ENCODE assay signal across 9 cellular contexts in the genomic region with DNA sequence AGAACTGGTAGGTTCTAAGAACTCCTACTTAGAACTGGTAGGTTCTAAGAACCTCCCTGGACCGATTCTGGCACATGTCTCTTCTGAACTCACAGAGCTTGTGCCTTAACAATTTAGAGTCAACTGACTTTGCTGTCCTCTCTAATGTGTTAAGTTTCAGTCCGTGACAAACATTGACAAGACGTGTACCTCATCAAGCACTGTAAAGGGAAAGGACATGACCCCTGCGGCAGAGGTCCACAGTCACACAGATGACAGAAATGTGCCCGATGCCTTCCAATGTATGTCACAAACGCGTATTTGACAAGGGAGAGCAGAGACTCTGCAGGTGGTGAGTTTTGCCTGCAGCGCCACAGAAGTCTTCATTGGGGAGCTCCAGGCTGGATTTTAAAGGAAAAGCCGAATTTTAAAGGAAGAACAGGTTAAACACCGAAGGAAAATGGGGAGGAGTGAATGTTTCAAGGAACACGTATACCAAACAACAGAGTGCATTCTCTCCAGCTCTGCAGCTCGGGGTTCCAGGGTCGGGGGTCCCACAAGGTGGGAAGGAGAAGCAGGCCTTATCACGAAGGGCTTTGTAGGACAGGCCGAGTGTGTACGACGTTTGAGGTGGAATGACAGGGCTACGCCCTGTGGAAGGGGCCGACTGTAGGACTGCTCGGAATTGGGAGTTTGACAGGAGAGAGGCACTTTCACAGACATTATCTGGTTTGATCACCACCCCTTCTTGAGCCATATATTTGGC.
DNase-seq lines count a peak whose midpoint lies in the region; ATAC-seq and TF ChIP-seq lines count a peak whose summit lies in the region.
"Had no signal": no experiment of that assay in that cellular context is flagged by ENCODE, and none has a peak within 500 bp of the region (broad histone marks: within the 10 kb centered on the region; RNA-seq: fewer than 3 reads in every experiment).

No MANE protein-coding gene starts in this region.

- no peaks in the 10 kb centered on the region for H3K27me3 ChIP-seq in CD4-positive, CD25-positive, alpha-beta regulatory T cell (ENCODE audit: control insufficient read depth, insufficient read depth, low read length)
- no peaks in the 10 kb centered on the region for H3K27me3 ChIP-seq in Peyer's patch

- peaks cover 61% of the 10 kb centered on the region for H3K4me1 ChIP-seq in CD4-positive, CD25-positive, alpha-beta regulatory T cell (ENCODE audit: control insufficient read depth, insufficient read depth, low read length, poor library complexity, severe bottlenecking)
- H3K4me1 ChIP-seq in Peyer's patch, result peaks cover 8 to 65% (median 13%) of the 10 kb centered on the region in 4 donors

- peaks cover 0 to 4% (median 0%) of the 10 kb centered on the region in 7 donors for H3K9me3 Mint-ChIP-seq in CD4-positive, CD25-positive, alpha-beta regulatory T cell
- no peaks in the 10 kb centered on the region for H3K9me3 Mint-ChIP-seq in natural killer cell treated with Interleukin-12 subunit alpha and Interleukin-12 subunit beta and Interleukin-15 and Interleukin-18, amount 100 ng/mL, for 72 hours

- H3K27me3 Mint-ChIP-seq in CD4-positive, CD25-positive, alpha-beta regulatory T cell, result peaks cover 5% of the 10 kb centered on the region
- H3K27me3 Mint-ChIP-seq in natural killer cell treated with Interleukin-12 subunit alpha and Interleukin-12 subunit beta and Interleukin-15 and Interleukin-18, amount 100 ng/mL, for 72 hours, result no peaks in the 10 kb centered on the region

- no peak for TF ChIP-seq POLR2A in Peyer's patch (IDR thresholded peaks at IDR 0.05)

- H3K9me3 ChIP-seq in CD4-positive, CD25-positive, alpha-beta regulatory T cell (ENCODE audit: control insufficient read depth in 2 of 2, low read length in 2 of 2), result no peaks in the 10 kb centered on the region
- no peaks in the 10 kb centered on the region for H3K9me3 ChIP-seq in Peyer's patch

- H3K4me3 Mint-ChIP-seq in CD4-positive, CD25-positive, alpha-beta regulatory T cell, result peak overlapping the region; percentile 51 to 84 (median 64)
- peak overlapping the region; percentile 47 for H3K4me3 Mint-ChIP-seq in natural killer cell treated with Interleukin-12 subunit alpha and Interleukin-12 subunit beta and Interleukin-15 and Interleukin-18, amount 100 ng/mL, for 72 hours
- H3K4me3 Mint-ChIP-seq: nephron had no signal

- H3K4me1 Mint-ChIP-seq in CD4-positive, CD25-positive, alpha-beta regulatory T cell, result peaks cover 20 to 85% (median 73%) of the 10 kb centered on the region in 4 donors
- peaks cover 67 to 75% of the 10 kb centered on the region in 2 donors for H3K4me1 Mint-ChIP-seq in natural killer cell treated with Interleukin-12 subunit alpha and Interleukin-12 subunit beta and Interleukin-15 and Interleukin-18, amount 100 ng/mL, for 72 hours (ENCODE audit: low read depth in 2 of 2)

- H3K27ac Mint-ChIP-seq in CD4-positive, CD25-positive, alpha-beta regulatory T cell, result peak overlapping the region; percentile 93 to 96 (median 94)
- peak overlapping the region; percentile 82 to 88 for H3K27ac Mint-ChIP-seq in natural killer cell treated with Interleukin-12 subunit alpha and Interleukin-12 subunit beta and Interleukin-15 and Interleukin-18, amount 100 ng/mL, for 72 hours

- H3K27ac ChIP-seq in CD4-positive, CD25-positive, alpha-beta regulatory T cell (ENCODE audit: insufficient read depth, low read length, poor library complexity, severe bottlenecking), result peak overlapping the region; percentile 83
- peak overlapping the region; percentile 4 to 65 (median 35) for H3K27ac ChIP-seq in Peyer's patch
- peak overlapping the region; percentile 83 to 87 for H3K27ac ChIP-seq in coronary artery

- TF ChIP-seq CTCF in Peyer's patch (IDR thresholded peaks at IDR 0.05) (no peak), coronary artery (IDR thresholded peaks at IDR 0.05) (no peak)

- peak in 1 of 3 donors; percentile 81 for DNase-seq in CD4-positive, CD25-positive, alpha-beta regulatory T cell
- DNase-seq in Peyer's patch (no peak), coronary artery (ENCODE audit: low spot score) (no peak), NK-92 (lab: John Stamatoyannopoulos, UW; ENCODE audit: unreplicated experiment) (no peak)
- DNase-seq in natural killer cell treated with Interleukin-12 subunit alpha and Interleukin-12 subunit beta and Interleukin-15 and Interleukin-18, amount 100 ng/mL, for 72 hours (ENCODE audit: low spot score), result no peak

- peaks cover 51% of the 10 kb centered on the region for H3K36me3 Mint-ChIP-seq in CD4-positive, CD25-positive, alpha-beta regulatory T cell
- H3K36me3 Mint-ChIP-seq in natural killer cell treated with Interleukin-12 subunit alpha and Interleukin-12 subunit beta and Interleukin-15 and Interleukin-18, amount 100 ng/mL, for 72 hours, result peaks cover 37% of the 10 kb centered on the region

- peak; percentile 58 to 61 for ATAC-seq in CD4-positive, CD25-positive, alpha-beta regulatory T cell (ENCODE audit: low read depth in 2 of 2)
- no peak for ATAC-seq in natural killer cell treated with Interleukin-12 subunit alpha and Interleukin-12 subunit beta and Interleukin-15 and Interleukin-18, amount 100 ng/mL, for 72 hours
- no peak for ATAC-seq in GM21526 (IDR thresholded peaks at IDR 0.05; ENCODE audit: low FRiP score, unreplicated experiment)
- no peak for ATAC-seq in GM21723 (IDR thresholded peaks at IDR 0.05; ENCODE audit: unreplicated experiment)
- ATAC-seq in GM21825 (IDR thresholded peaks at IDR 0.05; ENCODE audit: unreplicated experiment), result no peak

- peaks cover 72% of the 10 kb centered on the region for H3K36me3 ChIP-seq in CD4-positive, CD25-positive, alpha-beta regulatory T cell (ENCODE audit: control insufficient read depth, insufficient read depth, low read length)
- peaks cover 0 to 4% (median 0%) of the 10 kb centered on the region in 3 donors for H3K36me3 ChIP-seq in Peyer's patch

- H3K4me3 ChIP-seq in CD4-positive, CD25-positive, alpha-beta regulatory T cell (ENCODE audit: low read depth, low read length), result peak overlapping the region; percentile 42
- H3K4me3 ChIP-seq in Peyer's patch, result no peak overlapping the region
- H3K4me3 ChIP-seq in coronary artery, result no peak overlapping the region

Comparison
In these comparisons a context has a peak if more than half of its experiments do, and no peak if none do; other contexts are left out.
1. ATAC-seq: peak in CD4-positive, CD25-positive, alpha-beta regulatory T cell (2 of 2); none in natural killer cell treated with Interleukin-12 subunit alpha and Interleukin-12 subunit beta and Interleukin-15 and Interleukin-18, amount 100 ng/mL, for 72 hours (0 of 2), GM21526 (single experiment), GM21723 (single experiment) and GM21825 (single experiment).
2. H3K27ac ChIP-seq: peak in every context shown above with its lines; median percentile 85 in coronary artery; 83 in CD4-positive, CD25-positive, alpha-beta regulatory T cell; 35 in Peyer's patch.